12 cellular contexts compared by ENCODE assay signal in the genomic region with DNA sequence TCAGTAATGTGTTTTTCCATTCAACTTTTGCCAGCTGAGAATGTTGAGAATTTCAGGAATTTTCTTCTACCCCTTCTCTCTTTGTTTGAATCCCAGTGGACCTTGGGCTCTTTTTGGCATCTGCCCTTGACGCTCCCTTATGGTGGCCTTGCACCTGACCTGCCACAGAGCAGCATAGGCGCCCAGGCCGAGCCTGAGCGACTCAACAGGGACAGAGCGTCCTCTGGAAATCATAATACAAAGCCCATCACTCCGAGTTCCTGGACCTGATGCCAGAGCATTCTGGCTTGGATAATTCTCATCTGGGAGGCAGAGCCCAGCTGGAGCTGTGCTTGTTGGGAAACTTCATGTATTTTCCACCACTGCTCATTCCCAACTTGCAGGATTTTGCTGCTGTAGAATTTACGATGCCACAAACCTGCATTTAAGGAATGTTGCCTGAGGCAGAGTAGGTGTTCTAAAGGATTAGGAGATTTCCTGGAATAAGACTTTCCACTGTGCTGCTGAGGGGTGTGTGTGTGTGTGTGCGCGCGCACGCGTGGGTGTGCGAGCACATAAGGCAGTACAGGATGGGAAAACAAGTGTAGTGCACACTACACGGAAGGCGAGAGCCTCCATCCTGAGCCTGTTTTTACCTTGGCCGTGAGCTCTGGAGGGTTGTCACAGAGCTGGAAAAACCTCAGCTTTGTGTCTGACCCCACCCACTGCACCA.
DNase-seq lines count a peak whose midpoint lies in the region; TF ChIP-seq lines count a peak whose summit lies in the region.
"Had no signal": no experiment of that assay in that cellular context is flagged by ENCODE, and none has a peak within 500 bp of the region (broad histone marks: within the 10 kb centered on the region; RNA-seq: fewer than 3 reads in every experiment).

No MANE protein-coding gene starts in this region.

- H3K4me3 Mint-ChIP-seq in CD8-positive, alpha-beta memory T cell: no peak overlapping the region
- H3K4me3 Mint-ChIP-seq: activated naive CD4-positive, alpha-beta T cell treated with anti-CD3 and anti-CD28 coated beads, Interleukin-2, amount 50 U/mL, for 24 hours had no signal

- in situ Hi-C loops in GM23248 (cut with MboI): no loop called here

- H3K79me2 ChIP-seq in GM23248 (ENCODE audit: insufficient read depth): peaks cover 9% of the 10 kb centered on the region; the same call in 1 of the 2 replicates

- no peak overlapping the region; the same call in 1 of the 2 replicates for H3K9ac ChIP-seq in GM23248

- CTCF ChIA-PET in CD8-positive, alpha-beta memory T cell (lab: Charles Lee): no interaction called here

- H3K4me2 ChIP-seq in GM23248 (ENCODE audit: unreplicated experiment): peak overlapping the region; percentile 33

- H3K4me1 ChIP-seq in GM23248 (ENCODE audit: insufficient read depth): peaks cover 15% of the 10 kb centered on the region
- H3K4me1 ChIP-seq in CD8-positive, alpha-beta memory T cell (ENCODE audit: insufficient read depth, low read length): no peaks in the 10 kb centered on the region

- WGBS in GM23248 (ENCODE audit: low coverage in 1 of 2, low lambda C conversion rate in 2 of 2, missing lambda C conversion rate in 2 of 2), 2 experiments: 26 to 31% methylated on average over 16 of the region's 16 CpGs

- H3K36me3 Mint-ChIP-seq in CD8-positive, alpha-beta memory T cell: no peaks in the 10 kb centered on the region
- H3K36me3 Mint-ChIP-seq: activated naive CD4-positive, alpha-beta T cell treated with anti-CD3 and anti-CD28 coated beads, Interleukin-2, amount 50 U/mL, for 24 hours had no signal

- H4K20me1 ChIP-seq in GM23248 (ENCODE audit: insufficient read depth): no peaks in the 10 kb centered on the region

- no peaks in the 10 kb centered on the region for H3K9me3 ChIP-seq in GM23248 (ENCODE audit: low read depth)
- H3K9me3 ChIP-seq in CD8-positive, alpha-beta memory T cell (ENCODE audit: low read length): no peaks in the 10 kb centered on the region

- peaks cover 12% of the 10 kb centered on the region; the same call in 1 of the 2 replicates for H3F3A ChIP-seq in GM23248 (ENCODE audit: insufficient read depth)

- no peak overlapping the region for H3K27ac Mint-ChIP-seq in CD8-positive, alpha-beta memory T cell
- H3K27ac Mint-ChIP-seq: activated naive CD4-positive, alpha-beta T cell treated with anti-CD3 and anti-CD28 coated beads, Interleukin-2, amount 50 U/mL, for 24 hours had no signal

- no peaks in the 10 kb centered on the region for H3K36me3 ChIP-seq in GM23248 (ENCODE audit: low read depth)
- no peaks in the 10 kb centered on the region for H3K36me3 ChIP-seq in CD8-positive, alpha-beta memory T cell (ENCODE audit: insufficient read depth, low read length)

- 0 out of 2 replicates have a peak overlapping the region, but pooled peaks have one; percentile 15 for H3K4me3 ChIP-seq in GM23248
- H3K4me3 ChIP-seq in cardiac fibroblast (replicated peaks in 1 of 2; ENCODE audit: low read depth in 2 of 2, low read length in 2 of 2): no peak overlapping the region
- peak overlapping the region; percentile 9 for H3K4me3 ChIP-seq in retinal pigment epithelial cell (ENCODE audit: low read length)
- no peak overlapping the region for H3K4me3 ChIP-seq in CD8-positive, alpha-beta memory T cell (ENCODE audit: low read length)

- H3K9me2 ChIP-seq in GM23248 (ENCODE audit: insufficient read depth): no peaks in the 10 kb centered on the region

- H3K27me3 ChIP-seq in GM23248 (replicated peaks; ENCODE audit: insufficient read depth): no peaks in the 10 kb centered on the region
- H3K27me3 ChIP-seq in CD8-positive, alpha-beta memory T cell (ENCODE audit: insufficient read depth, low read length, poor library complexity, severe bottlenecking): no peaks in the 10 kb centered on the region

- H3K4me1 Mint-ChIP-seq in CD8-positive, alpha-beta memory T cell: no peaks in the 10 kb centered on the region
- H3K4me1 Mint-ChIP-seq: activated naive CD4-positive, alpha-beta T cell treated with anti-CD3 and anti-CD28 coated beads, Interleukin-2, amount 50 U/mL, for 24 hours had no signal

- POLR2A ChIA-PET in CD8-positive, alpha-beta memory T cell (lab: Charles Lee): no interaction called here

- peaks cover 0 to 1% (median 0%) of the 10 kb centered on the region in 5 donors for H3K9me3 Mint-ChIP-seq in CD8-positive, alpha-beta memory T cell
- H3K9me3 Mint-ChIP-seq: activated naive CD4-positive, alpha-beta T cell treated with anti-CD3 and anti-CD28 coated beads, Interleukin-2, amount 50 U/mL, for 24 hours had no signal

- DNase-seq in GM23248: peak; percentile 43
- peak; percentile 45 to 51 for DNase-seq in cardiac fibroblast (ENCODE audit: low read depth in 2 of 2)
- DNase-seq in iPS-NIHi11 (ENCODE audit: low spot score): peak; percentile 55
- DNase-seq in retinal pigment epithelial cell (ENCODE audit: low read depth): no peak
- DNase-seq in T1000 (lab: John Stamatoyannopoulos, UW): no peak
- no peak for DNase-seq in NCI-H1694 (lab: John Stamatoyannopoulos, UW)
- no peak for DNase-seq in CD8-positive, alpha-beta memory T cell
- DNase-seq in NCI-H524 (lab: John Stamatoyannopoulos, UW): no peak
- DNase-seq: Calu3; NCI-H2227 treated with DMSO at 0.1 percent for 48 hours; stimulated activated CD4-positive, alpha-beta T cell treated with anti-CD3 and anti-CD28 coated beads, Interleukin-4, amount 100 ng/mL, for 4 hours had no signal

- H2AFZ ChIP-seq in GM23248: peak overlapping the region; percentile 28; the same call in 1 of the 2 replicates

- TF ChIP-seq CTCF in cardiac fibroblast (IDR thresholded peaks at IDR 0.05; ENCODE audit: low read depth, low read length) (no peak), retinal pigment epithelial cell (conservative IDR thresholded peaks at IDR 0.05; ENCODE audit: low read depth, low read length) (no peak)

- no peak overlapping the region for H3K27ac ChIP-seq in GM23248
- no peak overlapping the region for H3K27ac ChIP-seq in CD8-positive, alpha-beta memory T cell (ENCODE audit: low read depth, low read length)

- H3K27me3 Mint-ChIP-seq in CD8-positive, alpha-beta memory T cell: peaks cover 0 to 29% of the 10 kb centered on the region in 2 donors

Comparison
In these comparisons a context has a peak if more than half of its experiments do, and no peak if none do; other contexts are left out.
1. DNase-seq: peak in GM23248 (single experiment), cardiac fibroblast (2 of 2) and iPS-NIHi11 (single experiment); none in retinal pigment epithelial cell (single experiment), T1000 (single experiment), NCI-H1694 (single experiment), CD8-positive, alpha-beta memory T cell (0 of 5) and NCI-H524 (0 of 2).
2. H3K4me3 ChIP-seq: peak in GM23248 (single experiment) and retinal pigment epithelial cell (single experiment); none in cardiac fibroblast (0 of 2) and CD8-positive, alpha-beta memory T cell (single experiment).